ENCODE assay signal across 1 cellular context in the genomic region with DNA sequence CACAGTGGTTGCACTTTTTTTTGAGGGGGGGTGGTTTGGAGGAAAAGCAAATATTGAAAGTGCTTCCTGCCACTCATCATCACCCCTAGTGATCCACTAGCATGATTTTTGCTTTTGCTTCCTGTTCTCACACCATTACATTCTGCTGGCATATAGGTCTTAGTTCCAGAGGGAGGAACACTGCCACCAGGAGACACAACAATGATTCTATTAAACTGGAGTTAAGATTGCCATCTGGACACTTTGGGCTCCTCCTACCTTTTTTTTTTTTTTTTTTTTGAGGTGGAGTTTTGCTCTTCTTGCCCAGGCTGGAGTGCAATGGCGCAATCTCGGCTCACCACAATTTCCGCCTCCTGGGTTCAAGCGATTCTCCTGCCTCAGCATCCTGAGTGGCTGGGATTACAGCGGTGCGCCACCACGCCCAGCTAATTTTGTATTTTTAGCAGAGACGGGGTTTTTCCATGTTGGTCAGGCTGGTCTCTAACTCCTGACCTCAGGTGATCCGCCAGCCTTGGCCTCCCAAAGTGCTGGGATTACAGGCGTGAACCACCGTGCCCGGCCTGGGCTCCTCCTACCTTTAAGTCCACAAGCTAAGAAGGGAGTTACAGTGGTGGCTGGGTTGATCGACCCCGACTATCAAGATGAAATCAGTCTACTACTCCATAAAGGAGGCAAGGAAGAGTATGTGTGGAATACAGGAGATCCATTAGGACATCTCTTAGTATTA. TPM values are rescaled to one million over a fixed set of nuclear protein-coding genes. Genes with fewer than 3 reads are reported as not detected.
"Had no signal": no experiment of that assay in that cellular context is flagged by ENCODE, and none has a peak within 500 bp of the region (broad histone marks: within the 10 kb centered on the region; RNA-seq: fewer than 3 reads in every experiment).

No MANE protein-coding gene starts in this region.

RNA-seq across cellular contexts. Expression of gene TIMP3, which starts 44.3 kb away (rescaled TPM):
- polyA plus RNA-seq: naive thymus-derived CD4-positive, alpha-beta T cell had no signal
